27 cellular contexts compared by ENCODE assay signal in genomic region chr2:19408592-19408991, GRCh38. TPM values are rescaled to one million over a fixed set of nuclear protein-coding genes. Genes with fewer than 3 reads are reported as not detected.
DNase-seq lines count a peak whose midpoint lies in the region; ATAC-seq and TF ChIP-seq lines count a peak whose summit lies in the region.
"Had no signal": no experiment of that assay in that cellular context is flagged by ENCODE, and none has a peak within 500 bp of the region (broad histone marks: within the 10 kb centered on the region; RNA-seq: fewer than 3 reads in every experiment).

No MANE protein-coding gene starts in this region.

- H3K36me3 Mint-ChIP-seq in stimulated activated naive B cell treated with anti-CD40 and anti-IgM and Interleukin-4, amounts not matched to agents 10 μg/mL and 1 μg/mL and 100 μg/mL, for 72 hours, result no peaks in the 10 kb centered on the region
- no peaks in the 10 kb centered on the region for H3K36me3 Mint-ChIP-seq in nephron progenitor cell (ENCODE audit: low read depth)
- H3K36me3 Mint-ChIP-seq in activated CD4-positive, alpha-beta memory T cell treated with anti-CD3 and anti-CD28 coated beads for 36 hours, result no peaks in the 10 kb centered on the region

- no peaks in the 10 kb centered on the region for H3K9me3 ChIP-seq in lower lobe of right lung
- H3K9me3 ChIP-seq: vagina had no signal

- no peak overlapping the region for H3K4me3 Mint-ChIP-seq in stimulated activated naive B cell treated with anti-CD40 and anti-IgM and Interleukin-4, amounts not matched to agents 10 μg/mL and 1 μg/mL and 100 μg/mL, for 72 hours
- no peak overlapping the region for H3K4me3 Mint-ChIP-seq in nephron progenitor cell
- no peak overlapping the region for H3K4me3 Mint-ChIP-seq in activated CD4-positive, alpha-beta memory T cell treated with anti-CD3 and anti-CD28 coated beads for 36 hours
- H3K4me3 Mint-ChIP-seq: activated naive CD8-positive, alpha-beta T cell treated with anti-CD3 and anti-CD28 coated beads, Interleukin-2, amount 50 U/mL, for 24 hours; endodermal cell; naive thymus-derived CD4-positive, alpha-beta T cell; T-helper 17 cell had no signal

- no peaks in the 10 kb centered on the region for H3K36me3 ChIP-seq in lower lobe of right lung
- H3K36me3 ChIP-seq: breast epithelium, heart left ventricle, vagina had no signal

- no peaks in the 10 kb centered on the region for H3K4me1 Mint-ChIP-seq in stimulated activated naive B cell treated with anti-CD40 and anti-IgM and Interleukin-4, amounts not matched to agents 10 μg/mL and 1 μg/mL and 100 μg/mL, for 72 hours
- peaks cover 6% of the 10 kb centered on the region for H3K4me1 Mint-ChIP-seq in nephron progenitor cell
- H3K4me1 Mint-ChIP-seq in activated CD4-positive, alpha-beta memory T cell treated with anti-CD3 and anti-CD28 coated beads for 36 hours (ENCODE audit: low read depth), result no peaks in the 10 kb centered on the region
- H3K4me1 Mint-ChIP-seq: activated naive CD8-positive, alpha-beta T cell treated with anti-CD3 and anti-CD28 coated beads, Interleukin-2, amount 50 U/mL, for 24 hours; endodermal cell; naive thymus-derived CD4-positive, alpha-beta T cell; T-helper 17 cell had no signal

- no peak overlapping the region for H3K27ac ChIP-seq in lower lobe of right lung
- H3K27ac ChIP-seq: breast epithelium, heart left ventricle, vagina had no signal

- DNase-seq in A172 (ENCODE audit: low spot score) (peak; percentile 23), H4 (ENCODE audit: low spot score) (peak; percentile 21), amniotic epithelial cell (ENCODE audit: low read depth) (peak; percentile 61), fibroblast of the aortic adventitia (ENCODE audit: low read depth) (peak; percentile 77), nephron progenitor cell (no peak), lower lobe of right lung (no peak)
- DNase-seq in stimulated activated naive B cell treated with anti-CD40 and anti-IgM and Interleukin-4, amounts not matched to agents 10 μg/mL and 1 μg/mL and 100 μg/mL, for 72 hours, result no peak
- DNase-seq in activated CD4-positive, alpha-beta memory T cell treated with anti-CD3 and anti-CD28 coated beads for 36 hours, result no peak
- DNase-seq: activated gamma-delta T cell; activated naive CD8-positive, alpha-beta T cell treated with anti-CD3 and anti-CD28 coated beads, Interleukin-2, amount 50 U/mL, for 24 hours; activated T-cell treated with anti-CD3 and anti-CD28 coated beads, Interleukin-2, amount 50 U/mL, for 1 hour; C1 segment of cervical spinal cord; cortex of kidney; endodermal cell; HCEC 1CT; heart left ventricle; naive thymus-derived CD4-positive, alpha-beta T cell; NCI-H1436 treated with DMSO at 0.1 percent for 48 hours; NCI-H524; occipital lobe; stimulated activated CD4-positive, alpha-beta T cell treated with anti-CD3 and anti-CD28 coated beads, Interleukin-4, amount 100 ng/mL, for 24 hours; stimulated activated naive CD4-positive, alpha-beta T cell; T-helper 17 cell had no signal

- peaks cover 5 to 10% of the 10 kb centered on the region in 2 donors for H3K27me3 Mint-ChIP-seq in stimulated activated naive B cell treated with anti-CD40 and anti-IgM and Interleukin-4, amounts not matched to agents 10 μg/mL and 1 μg/mL and 100 μg/mL, for 72 hours
- H3K27me3 Mint-ChIP-seq in nephron progenitor cell (ENCODE audit: low read depth, poor library complexity), result no peaks in the 10 kb centered on the region
- peaks cover 13% of the 10 kb centered on the region for H3K27me3 Mint-ChIP-seq in activated CD4-positive, alpha-beta memory T cell treated with anti-CD3 and anti-CD28 coated beads for 36 hours

- H3K4me3 ChIP-seq in fibroblast of the aortic adventitia (ENCODE audit: low read depth, low read length) (no peak overlapping the region), lower lobe of right lung (no peak overlapping the region)
- H3K4me3 ChIP-seq: breast epithelium, heart left ventricle, K562, vagina had no signal

- no peak overlapping the region for H3K27ac Mint-ChIP-seq in stimulated activated naive B cell treated with anti-CD40 and anti-IgM and Interleukin-4, amounts not matched to agents 10 μg/mL and 1 μg/mL and 100 μg/mL, for 72 hours
- no peak overlapping the region for H3K27ac Mint-ChIP-seq in nephron progenitor cell
- H3K27ac Mint-ChIP-seq in activated CD4-positive, alpha-beta memory T cell treated with anti-CD3 and anti-CD28 coated beads for 36 hours, result no peak overlapping the region
- H3K27ac Mint-ChIP-seq: activated naive CD8-positive, alpha-beta T cell treated with anti-CD3 and anti-CD28 coated beads, Interleukin-2, amount 50 U/mL, for 24 hours; endodermal cell; naive thymus-derived CD4-positive, alpha-beta T cell; T-helper 17 cell had no signal

- no peak for ATAC-seq in stimulated activated naive B cell treated with anti-CD40 and anti-IgM and Interleukin-4, amounts not matched to agents 10 μg/mL and 1 μg/mL and 100 μg/mL, for 72 hours (replicated peaks)
- no peak for ATAC-seq in lower lobe of right lung
- ATAC-seq: activated naive CD8-positive, alpha-beta T cell treated with anti-CD3 and anti-CD28 coated beads, Interleukin-2, amount 50 U/mL, for 24 hours; K562; naive thymus-derived CD4-positive, alpha-beta T cell; Panc1; T-helper 17 cell had no signal

- TF ChIP-seq CTCF in fibroblast of the aortic adventitia (IDR thresholded peaks at IDR 0.05; ENCODE audit: insufficient read depth, low read length) (no peak), nephron progenitor cell (IDR thresholded peaks at IDR 0.05) (no peak), lower lobe of right lung (IDR thresholded peaks at IDR 0.05) (no peak)

- H3K4me1 ChIP-seq in lower lobe of right lung, result no peaks in the 10 kb centered on the region
- H3K4me1 ChIP-seq: breast epithelium, vagina had no signal

- POLR2A ChIA-PET in activated CD4-positive, alpha-beta memory T cell treated with anti-CD3 and anti-CD28 coated beads for 36 hours (lab: Charles Lee), result no interaction called here

- intact Hi-C loops in lower lobe of right lung (cut with DNase I), result no loop called here
- intact Hi-C loops in activated CD4-positive, alpha-beta memory T cell treated with anti-CD3 and anti-CD28 coated beads for 36 hours (cut with micrococcal nuclease), result no loop called here

- no peaks in the 10 kb centered on the region for H3K27me3 ChIP-seq in lower lobe of right lung (ENCODE audit: low read depth)
- H3K27me3 ChIP-seq: breast epithelium, heart left ventricle, vagina had no signal

- peaks cover 2 to 7% of the 10 kb centered on the region in 2 donors for H3K9me3 Mint-ChIP-seq in stimulated activated naive B cell treated with anti-CD40 and anti-IgM and Interleukin-4, amounts not matched to agents 10 μg/mL and 1 μg/mL and 100 μg/mL, for 72 hours
- peaks cover 18% of the 10 kb centered on the region for H3K9me3 Mint-ChIP-seq in nephron progenitor cell
- H3K9me3 Mint-ChIP-seq in activated CD4-positive, alpha-beta memory T cell treated with anti-CD3 and anti-CD28 coated beads for 36 hours, result peaks cover 2% of the 10 kb centered on the region
- H3K9me3 Mint-ChIP-seq: endodermal cell had no signal

- CTCF ChIA-PET in activated CD4-positive, alpha-beta memory T cell treated with anti-CD3 and anti-CD28 coated beads for 36 hours (lab: Charles Lee), result no interaction called here

RNA-seq across cellular contexts. Expression of gene OSR1, which starts 50.2 kb away (rescaled TPM):
- 6.3 and 8.1 TPM in 2 replicates for total RNA-seq in A172 (2014; rRNA removed; shearing (Covaris generic))
- 1.3 TPM in 2 replicates for total RNA-seq in H4 (2014; rRNA removed; shearing (Covaris generic))
- total RNA-seq in fibroblast of the aortic adventitia (ENCODE audit: low replicate concordance), result 35.8 and 117 TPM in 2 replicates
- total RNA-seq in lower lobe of right lung, result 15.5 TPM
- not detected for total RNA-seq in activated CD4-positive, alpha-beta memory T cell treated with anti-CD3 and anti-CD28 coated beads for 36 hours
- total RNA-seq: endodermal cell; K562; naive thymus-derived CD4-positive, alpha-beta T cell; T-helper 17 cell had no signal

Comparison
In these comparisons a context has a peak if more than half of its experiments do, and no peak if none do; other contexts are left out.
1. DNase-seq: peak in A172 (single experiment), H4 (single experiment), amniotic epithelial cell (single experiment) and fibroblast of the aortic adventitia (single experiment); none in stimulated activated naive B cell treated with anti-CD40 and anti-IgM and Interleukin-4, amounts not matched to agents 10 μg/mL and 1 μg/mL and 100 μg/mL, for 72 hours (single experiment), nephron progenitor cell (single experiment), lower lobe of right lung (single experiment) and activated CD4-positive, alpha-beta memory T cell treated with anti-CD3 and anti-CD28 coated beads for 36 hours (single experiment).